In the genomic region with DNA sequence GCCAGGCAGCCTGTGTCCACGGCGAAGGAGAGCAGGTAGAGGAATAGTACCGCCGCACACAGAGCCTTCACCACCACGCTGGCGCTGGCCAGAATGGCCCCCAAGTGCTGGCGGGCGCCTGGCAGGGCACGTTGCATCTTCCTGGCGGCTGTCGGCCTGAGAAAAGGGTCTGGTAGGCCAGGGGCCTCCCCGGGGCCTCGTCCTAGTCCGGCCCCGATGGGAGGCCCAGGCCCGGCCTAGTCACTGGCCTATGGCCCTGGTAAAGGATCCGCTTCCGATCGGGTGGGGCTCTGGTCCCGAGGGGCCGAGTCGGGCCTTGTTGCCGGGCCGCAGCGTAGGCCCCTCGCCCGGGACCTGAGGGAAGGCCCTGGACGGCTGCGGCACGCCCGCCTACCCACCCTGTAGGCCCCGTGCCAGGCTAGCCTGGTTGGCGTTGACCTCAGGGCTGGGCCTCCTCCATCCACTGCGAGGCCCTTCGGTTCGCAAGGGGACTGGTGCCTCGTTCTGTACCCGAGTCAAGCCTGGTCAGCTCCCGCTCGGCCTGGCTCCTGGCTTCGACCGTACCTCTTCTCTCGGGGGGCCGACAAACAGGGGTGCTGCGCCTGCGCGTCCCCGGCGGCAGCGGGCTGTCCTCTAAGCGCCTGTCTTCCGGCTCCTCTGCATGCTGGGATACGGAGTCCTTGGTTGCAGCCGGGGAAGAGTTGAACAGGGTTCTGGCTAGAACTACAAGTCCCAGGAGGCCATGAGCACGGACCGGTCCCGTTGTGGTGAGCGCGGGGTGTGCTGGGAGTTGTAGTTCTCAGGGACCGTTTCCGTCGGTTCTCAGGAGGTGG, we compare ENCODE assay signal across 8 cellular contexts. TPM values are rescaled to one million over a fixed set of nuclear protein-coding genes. Genes with fewer than 3 reads are reported as not detected.
A peak's percentile ranks its signal among the peaks of the same experiment; 100 is the strongest.
DNase-seq lines count a peak whose midpoint lies in the region; ATAC-seq, FAIRE-seq and TF ChIP-seq lines count a peak whose summit lies in the region.

A gene with protein sequence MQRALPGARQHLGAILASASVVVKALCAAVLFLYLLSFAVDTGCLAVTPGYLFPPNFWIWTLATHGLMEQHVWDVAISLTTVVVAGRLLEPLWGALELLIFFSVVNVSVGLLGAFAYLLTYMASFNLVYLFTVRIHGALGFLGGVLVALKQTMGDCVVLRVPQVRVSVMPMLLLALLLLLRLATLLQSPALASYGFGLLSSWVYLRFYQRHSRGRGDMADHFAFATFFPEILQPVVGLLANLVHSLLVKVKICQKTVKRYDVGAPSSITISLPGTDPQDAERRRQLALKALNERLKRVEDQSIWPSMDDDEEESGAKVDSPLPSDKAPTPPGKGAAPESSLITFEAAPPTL (minus strand): TSS at position 595 of the 833 bp plus-strand sequence. CDS start 458 bp downstream, at position 137.

- peak; percentile 99 for ATAC-seq in HG02798 (IDR thresholded peaks at IDR 0.05; ENCODE audit: poor library complexity, unreplicated experiment)
- ATAC-seq in Right ventricle myocardium superior (ENCODE audit: poor library complexity), result peak; percentile 97
- peak; percentile 91 to 97 (median 94) for ATAC-seq in pancreas

- intact Hi-C loops in Right ventricle myocardium superior (cut with DNase I) (no loop called here), pancreas (cut with DNase I) (no loop called here), tibial artery (cut with DNase I; ENCODE audit: low total_unique reads) (no loop called here)

- H3K27me3 ChIP-seq in adipocyte (replicated peaks; ENCODE audit: control insufficient read depth, insufficient read depth, low read length), result no peaks in the 10 kb centered on the region
- no peaks in the 10 kb centered on the region for H3K27me3 ChIP-seq in pancreas
- no peaks in the 10 kb centered on the region for H3K27me3 ChIP-seq in tibial artery

- peak; percentile 90 for FAIRE-seq in pancreas (lab: Jason Lieb, UNC)

- H3K9ac ChIP-seq in adipocyte (ENCODE audit: low read length), result peak within 1 kb of the TSS; percentile 98

- peak; percentile 90 for DNase-seq in NCI-H1436 (lab: John Stamatoyannopoulos, UW)
- DNase-seq in T follicular helper cell (ENCODE audit: low read depth), result peak; percentile 94
- peak; percentile 99 for DNase-seq in adipocyte (ENCODE audit: low read depth)
- peak; percentile 97 for DNase-seq in Right ventricle myocardium superior
- DNase-seq in pancreas, result peak; percentile 89 to 99 (median 96)
- peak; percentile 99 for DNase-seq in tibial artery

- H3K9me3 ChIP-seq in adipocyte (ENCODE audit: control insufficient read depth, low read length) (no peaks in the 10 kb centered on the region), pancreas (no peaks in the 10 kb centered on the region), tibial artery (no peaks in the 10 kb centered on the region)

- no peak for TF ChIP-seq CTCF in GM12875 (IDR thresholded peaks at IDR 0.05; ENCODE audit: borderline replicate concordance, insufficient read depth, low read depth, low read length)
- TF ChIP-seq CTCF in pancreas (IDR thresholded peaks at IDR 0.05), result no peak
- TF ChIP-seq CTCF in tibial artery (IDR thresholded peaks at IDR 0.05), result no peak

- H3K36me3 ChIP-seq in adipocyte (ENCODE audit: control insufficient read depth, insufficient read depth, low read length, severe bottlenecking) (peaks cover 13% of the 10 kb centered on the region), pancreas (peaks cover 3 to 13% (median 8%) of the 10 kb centered on the region in 3 donors), tibial artery (peaks cover 12 to 28% (median 23%) of the 10 kb centered on the region in 3 donors)

- peak within 1 kb of the TSS; percentile 44 to 85 (median 74) for H3K27ac ChIP-seq in pancreas
- peak within 1 kb of the TSS; percentile 86 to 97 for H3K27ac ChIP-seq in tibial artery

- H3K4me1 ChIP-seq in adipocyte (ENCODE audit: control insufficient read depth, insufficient read depth, low read length) (peaks cover 31% of the 10 kb centered on the region), pancreas (peaks cover 14 to 33% (median 25%) of the 10 kb centered on the region in 3 donors), tibial artery (peaks cover 0 to 43% (median 38%) of the 10 kb centered on the region in 4 donors)

- WGBS in pancreas, 2 donors, result 0% methylated on average over 58 to 62 of the region's 62 CpGs

- H3K4me3 ChIP-seq in GM12875 (ENCODE audit: low read depth, low read length) (peak within 1 kb of the TSS; percentile 98), adipocyte (ENCODE audit: low read length) (peak within 1 kb of the TSS; percentile 93), pancreas (peak within 1 kb of the TSS; percentile 64 to 89 (median 82)), tibial artery (peak within 1 kb of the TSS; percentile 68 to 87)

RNA-seq across cellular contexts. Expression of the gene that starts here (rescaled TPM):
- 24.9 TPM for total RNA-seq in Right ventricle myocardium superior
- total RNA-seq in pancreas, result 10 to 100 TPM; 13.8 to 22.3 (median 16.1) TPM
- 10 to 100 TPM; 25.0 to 29.2 TPM for polyA plus RNA-seq in pancreas

Comparison
In these comparisons a context has a peak if more than half of its experiments do, and no peak if none do; other contexts are left out.
1. Peak in every context shown above with its lines: DNase-seq, ATAC-seq, H3K4me3 ChIP-seq and H3K27ac ChIP-seq.